ENCODE assay signal across 8 cellular contexts in genomic region chr19:8321067-8321759, GRCh38. TPM values are rescaled to one million over a fixed set of nuclear protein-coding genes. Genes with fewer than 3 reads are reported as not detected.
DNase-seq lines count a peak whose midpoint lies in the region; ATAC-seq lines count a peak whose summit lies in the region.

NDUFA7 (minus strand) TSS chr19:8321375; CDS start chr19:8321358, 17 bp downstream.
RPS28 (plus strand) TSS chr19:8321496; CDS start chr19:8321531, 35 bp downstream.

- CTCF ChIA-PET in activated CD8-positive, alpha-beta memory T cell treated with anti-CD3 and anti-CD28 coated beads for 36 hours (lab: Charles Lee), result interaction anchor here (1.0 to 1.1 kb wide), 2 partner anchors 14 to 21 kb away, joined by 3 to 5 read pairs; no protein-coding TSS in a partner anchor

- DNase-seq in COR-L47 (lab: John Stamatoyannopoulos, UW) (peak; percentile 95), HT1080 (ENCODE audit: low read depth) (peak; percentile 92), NOMO-1 (lab: John Stamatoyannopoulos, UW; ENCODE audit: unreplicated experiment in 2 of 2) (peak; percentile 87), medulla oblongata (ENCODE audit: extremely low spot score) (peak; percentile 97)
- DNase-seq in effector CD8-positive, alpha-beta T cell (lab: John Stamatoyannopoulos, UW), result peak; percentile 95
- peak; percentile 94 to 96 (median 95) for DNase-seq in stimulated activated CD4-positive, alpha-beta T cell treated with anti-CD3 and anti-CD28 coated beads, TNF-alpha, amount 100 ng/mL, for 48 hours (ENCODE audit: low read depth in 3 of 3)

- ATAC-seq in GM21360 (IDR thresholded peaks at IDR 0.05; ENCODE audit: unreplicated experiment), result peak; percentile 90

- POLR2A ChIA-PET in activated CD8-positive, alpha-beta memory T cell treated with anti-CD3 and anti-CD28 coated beads for 36 hours (lab: Charles Lee), result interaction anchor here (0.6 to 2.0 kb wide), 6 partner anchors 13 to 37 kb away, joined by 3 to 7 read pairs (median 4); partner anchors contain the start of gene CD320

RNA-seq across cellular contexts. Expression of gene NDUFA7, which starts in this region (rescaled TPM):
- 35.0 and 39.4 TPM in 2 replicates for total RNA-seq in HT1080 (2014; rRNA removed; shearing (Covaris generic))
- polyA plus RNA-seq in HT1080 (2015; cell fraction: cytosol; rRNA removed), result 54.8 and 78.6 TPM in 2 replicates
- 26.8 and 29.5 TPM in 2 replicates for polyA plus RNA-seq in HT1080 (2015; cell fraction: nucleus; rRNA removed)
- total RNA-seq in activated CD8-positive, alpha-beta memory T cell treated with anti-CD3 and anti-CD28 coated beads for 36 hours, result 10 to 100 TPM; 81.3 to 83.6 TPM

RNA-seq across cellular contexts. Expression of gene RPS28, which starts in this region (rescaled TPM):
- 1,252 and 1,259 TPM in 2 replicates for total RNA-seq in HT1080 (2014; rRNA removed; shearing (Covaris generic))
- polyA plus RNA-seq in HT1080 (2015; cell fraction: cytosol; rRNA removed), result 361 and 423 TPM in 2 replicates
- 114 and 121 TPM in 2 replicates for polyA plus RNA-seq in HT1080 (2015; cell fraction: nucleus; rRNA removed)
- 1,000 to 10,000 TPM; 2,077 to 2,155 TPM for total RNA-seq in activated CD8-positive, alpha-beta memory T cell treated with anti-CD3 and anti-CD28 coated beads for 36 hours

Comparison
In these comparisons a context has a peak if more than half of its experiments do, and no peak if none do; other contexts are left out.
1. Peak in every context shown above with its lines: DNase-seq and ATAC-seq.